18 cellular contexts compared by ENCODE assay signal in genomic region chr1:64701886-64702285, GRCh38. TPM values are rescaled to one million over a fixed set of nuclear protein-coding genes. Genes with fewer than 3 reads are reported as not detected.
DNase-seq lines count a peak whose midpoint lies in the region; ATAC-seq, FAIRE-seq and TF ChIP-seq lines count a peak whose summit lies in the region.
"Had no signal": no experiment of that assay in that cellular context is flagged by ENCODE, and none has a peak within 500 bp of the region (broad histone marks: within the 10 kb centered on the region; RNA-seq: fewer than 3 reads in every experiment).

No MANE protein-coding gene starts in this region.

- H3K27me3 ChIP-seq in heart left ventricle: no peaks in the 10 kb centered on the region
- H3K27me3 ChIP-seq in right atrium auricular region: no peaks in the 10 kb centered on the region
- no peaks in the 10 kb centered on the region for H3K27me3 ChIP-seq in WERI-Rb-1 (ENCODE audit: insufficient read depth, low read depth, severe bottlenecking)
- H3K27me3 ChIP-seq: BE2C, MG63, Peyer's patch had no signal

- 36 to 66% (median 48%) methylated on average over 2 of the region's 2 CpGs for WGBS in heart left ventricle, 4 donors

- H3K4me1 ChIP-seq in heart left ventricle (peaks cover 0 to 6% (median 0%) of the 10 kb centered on the region in 12 donors), right atrium auricular region (no peaks in the 10 kb centered on the region)
- H3K4me1 ChIP-seq: BE2C, Peyer's patch had no signal

- H3K4me3 ChIP-seq in heart left ventricle (no peak overlapping the region), right atrium auricular region (no peak overlapping the region), WERI-Rb-1 (ENCODE audit: low read depth, low read length) (no peak overlapping the region)
- H3K4me3 ChIP-seq: MG63, Peyer's patch had no signal

- H3K9me3 ChIP-seq in heart left ventricle: peaks cover 0 to 6% (median 0%) of the 10 kb centered on the region in 12 donors
- no peaks in the 10 kb centered on the region for H3K9me3 ChIP-seq in right atrium auricular region
- H3K9me3 ChIP-seq in WERI-Rb-1 (ENCODE audit: severe bottlenecking): no peaks in the 10 kb centered on the region
- H3K9me3 ChIP-seq: BE2C, MG63, Peyer's patch had no signal

- H3K27me3 Mint-ChIP-seq in chondrocyte (ENCODE audit: low read depth): no peaks in the 10 kb centered on the region

- H3K27ac ChIP-seq in heart left ventricle: no peak overlapping the region
- no peak overlapping the region for H3K27ac ChIP-seq in right atrium auricular region
- no peak overlapping the region for H3K27ac ChIP-seq in WERI-Rb-1
- H3K27ac ChIP-seq: Peyer's patch had no signal

- H3K36me3 ChIP-seq in heart left ventricle (no peaks in the 10 kb centered on the region), right atrium auricular region (no peaks in the 10 kb centered on the region), WERI-Rb-1 (no peaks in the 10 kb centered on the region)
- H3K36me3 ChIP-seq: BE2C, MG63, Peyer's patch had no signal

- intact Hi-C loops in heart left ventricle (cut with DNase I): no loop called here
- intact Hi-C loops in left ventricle myocardium superior (cut with micrococcal nuclease): no loop called here

- H3K4me3 Mint-ChIP-seq in chondrocyte (ENCODE audit: unreplicated experiment): no peak overlapping the region

- H3K27ac Mint-ChIP-seq in chondrocyte (ENCODE audit: unreplicated experiment): peak overlapping the region; percentile 6

- FAIRE-seq in H54 (lab: Jason Lieb, UNC): no peak
- FAIRE-seq: A204.1, D721Med had no signal

- DNase-seq in heart left ventricle (peak in 1 of 5 donors; percentile 10), right atrium auricular region (ENCODE audit: low spot score) (no peak), chondrocyte (ENCODE audit: low spot score) (no peak), left ventricle myocardium superior (no peak), WERI-Rb-1 (no peak), H54 (ENCODE audit: insufficient read length, low spot score) (no peak)
- DNase-seq: BE2C, Karpas-422, MG63, NCI-H1417, NCI-H1694 treated with DMSO at 0.1 percent for 48 hours, NCI-H446, NCI-H526, Peyer's patch had no signal

- H3K9me3 Mint-ChIP-seq in chondrocyte (ENCODE audit: low read depth): peaks cover 5% of the 10 kb centered on the region

- no peak for TF ChIP-seq POLR2A in heart left ventricle (IDR thresholded peaks at IDR 0.05)
- no peak for TF ChIP-seq POLR2A in H54 (IDR thresholded peaks at IDR 0.05; ENCODE audit: low read depth, low read length)

- TF ChIP-seq CTCF in heart left ventricle (IDR thresholded peaks at IDR 0.05) (no peak), right atrium auricular region (IDR thresholded peaks at IDR 0.05) (no peak), chondrocyte (IDR thresholded peaks at IDR 0.05) (no peak), WERI-Rb-1 (IDR thresholded peaks at IDR 0.05; ENCODE audit: low read depth, low read length) (no peak)

- no peaks in the 10 kb centered on the region for H3K36me3 Mint-ChIP-seq in chondrocyte (ENCODE audit: low read depth)

- ATAC-seq in heart left ventricle (peak in 3 of 4 donors; percentile 63 to 75 (median 74)), left ventricle myocardium superior (peak; percentile 86), HG03460 (IDR thresholded peaks at IDR 0.05; ENCODE audit: unreplicated experiment) (no peak)
- ATAC-seq: HCT116 had no signal

- H3K4me1 Mint-ChIP-seq in chondrocyte (ENCODE audit: low read depth): peaks cover 14% of the 10 kb centered on the region

RNA-seq across cellular contexts. Expression of gene RAVER2, which starts 43.0 kb away (rescaled TPM):
- total RNA-seq in heart left ventricle (10 to 100 TPM; 16.5 to 25.8 (median 20.4) TPM), right atrium auricular region (10 to 100 TPM; 11.5 to 23.2 TPM), chondrocyte (15.5 to 16.4 TPM (median 16.0 TPM) in 3 replicates), left ventricle myocardium superior (32.6 TPM)
- polyA plus RNA-seq in heart left ventricle: 1 to 10 TPM; 6.3 to 9.9 TPM
